Comparison of ENCODE assay signal across 1 cellular context in the genomic region with DNA sequence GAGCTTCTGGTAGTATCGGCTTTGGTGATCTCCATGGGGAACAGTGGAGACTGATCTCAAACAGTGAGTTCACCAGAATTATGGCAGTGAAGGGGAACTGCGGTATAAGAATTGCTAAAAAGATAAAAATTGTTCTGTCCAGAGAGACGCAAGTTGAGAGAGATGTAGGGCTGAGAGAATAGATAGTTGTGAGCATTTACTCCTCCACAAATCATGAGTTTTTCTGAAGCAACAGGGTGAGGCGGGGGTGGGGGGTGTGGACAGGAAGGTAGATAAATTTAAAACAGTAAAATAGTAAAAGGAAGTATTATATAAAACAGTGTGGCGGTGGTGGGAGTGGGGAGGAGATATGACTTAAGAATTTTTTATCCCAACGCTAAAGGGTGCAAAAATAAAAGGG.
TF ChIP-seq lines count a peak whose summit lies in the region.

No MANE protein-coding gene starts in this region.

TF ChIP-seq in GM23338, 12 proteins besides CTCF, POLR2A, EP300 and RAD21 (continued from another document):
- TF ChIP-seq, protein P1, sequence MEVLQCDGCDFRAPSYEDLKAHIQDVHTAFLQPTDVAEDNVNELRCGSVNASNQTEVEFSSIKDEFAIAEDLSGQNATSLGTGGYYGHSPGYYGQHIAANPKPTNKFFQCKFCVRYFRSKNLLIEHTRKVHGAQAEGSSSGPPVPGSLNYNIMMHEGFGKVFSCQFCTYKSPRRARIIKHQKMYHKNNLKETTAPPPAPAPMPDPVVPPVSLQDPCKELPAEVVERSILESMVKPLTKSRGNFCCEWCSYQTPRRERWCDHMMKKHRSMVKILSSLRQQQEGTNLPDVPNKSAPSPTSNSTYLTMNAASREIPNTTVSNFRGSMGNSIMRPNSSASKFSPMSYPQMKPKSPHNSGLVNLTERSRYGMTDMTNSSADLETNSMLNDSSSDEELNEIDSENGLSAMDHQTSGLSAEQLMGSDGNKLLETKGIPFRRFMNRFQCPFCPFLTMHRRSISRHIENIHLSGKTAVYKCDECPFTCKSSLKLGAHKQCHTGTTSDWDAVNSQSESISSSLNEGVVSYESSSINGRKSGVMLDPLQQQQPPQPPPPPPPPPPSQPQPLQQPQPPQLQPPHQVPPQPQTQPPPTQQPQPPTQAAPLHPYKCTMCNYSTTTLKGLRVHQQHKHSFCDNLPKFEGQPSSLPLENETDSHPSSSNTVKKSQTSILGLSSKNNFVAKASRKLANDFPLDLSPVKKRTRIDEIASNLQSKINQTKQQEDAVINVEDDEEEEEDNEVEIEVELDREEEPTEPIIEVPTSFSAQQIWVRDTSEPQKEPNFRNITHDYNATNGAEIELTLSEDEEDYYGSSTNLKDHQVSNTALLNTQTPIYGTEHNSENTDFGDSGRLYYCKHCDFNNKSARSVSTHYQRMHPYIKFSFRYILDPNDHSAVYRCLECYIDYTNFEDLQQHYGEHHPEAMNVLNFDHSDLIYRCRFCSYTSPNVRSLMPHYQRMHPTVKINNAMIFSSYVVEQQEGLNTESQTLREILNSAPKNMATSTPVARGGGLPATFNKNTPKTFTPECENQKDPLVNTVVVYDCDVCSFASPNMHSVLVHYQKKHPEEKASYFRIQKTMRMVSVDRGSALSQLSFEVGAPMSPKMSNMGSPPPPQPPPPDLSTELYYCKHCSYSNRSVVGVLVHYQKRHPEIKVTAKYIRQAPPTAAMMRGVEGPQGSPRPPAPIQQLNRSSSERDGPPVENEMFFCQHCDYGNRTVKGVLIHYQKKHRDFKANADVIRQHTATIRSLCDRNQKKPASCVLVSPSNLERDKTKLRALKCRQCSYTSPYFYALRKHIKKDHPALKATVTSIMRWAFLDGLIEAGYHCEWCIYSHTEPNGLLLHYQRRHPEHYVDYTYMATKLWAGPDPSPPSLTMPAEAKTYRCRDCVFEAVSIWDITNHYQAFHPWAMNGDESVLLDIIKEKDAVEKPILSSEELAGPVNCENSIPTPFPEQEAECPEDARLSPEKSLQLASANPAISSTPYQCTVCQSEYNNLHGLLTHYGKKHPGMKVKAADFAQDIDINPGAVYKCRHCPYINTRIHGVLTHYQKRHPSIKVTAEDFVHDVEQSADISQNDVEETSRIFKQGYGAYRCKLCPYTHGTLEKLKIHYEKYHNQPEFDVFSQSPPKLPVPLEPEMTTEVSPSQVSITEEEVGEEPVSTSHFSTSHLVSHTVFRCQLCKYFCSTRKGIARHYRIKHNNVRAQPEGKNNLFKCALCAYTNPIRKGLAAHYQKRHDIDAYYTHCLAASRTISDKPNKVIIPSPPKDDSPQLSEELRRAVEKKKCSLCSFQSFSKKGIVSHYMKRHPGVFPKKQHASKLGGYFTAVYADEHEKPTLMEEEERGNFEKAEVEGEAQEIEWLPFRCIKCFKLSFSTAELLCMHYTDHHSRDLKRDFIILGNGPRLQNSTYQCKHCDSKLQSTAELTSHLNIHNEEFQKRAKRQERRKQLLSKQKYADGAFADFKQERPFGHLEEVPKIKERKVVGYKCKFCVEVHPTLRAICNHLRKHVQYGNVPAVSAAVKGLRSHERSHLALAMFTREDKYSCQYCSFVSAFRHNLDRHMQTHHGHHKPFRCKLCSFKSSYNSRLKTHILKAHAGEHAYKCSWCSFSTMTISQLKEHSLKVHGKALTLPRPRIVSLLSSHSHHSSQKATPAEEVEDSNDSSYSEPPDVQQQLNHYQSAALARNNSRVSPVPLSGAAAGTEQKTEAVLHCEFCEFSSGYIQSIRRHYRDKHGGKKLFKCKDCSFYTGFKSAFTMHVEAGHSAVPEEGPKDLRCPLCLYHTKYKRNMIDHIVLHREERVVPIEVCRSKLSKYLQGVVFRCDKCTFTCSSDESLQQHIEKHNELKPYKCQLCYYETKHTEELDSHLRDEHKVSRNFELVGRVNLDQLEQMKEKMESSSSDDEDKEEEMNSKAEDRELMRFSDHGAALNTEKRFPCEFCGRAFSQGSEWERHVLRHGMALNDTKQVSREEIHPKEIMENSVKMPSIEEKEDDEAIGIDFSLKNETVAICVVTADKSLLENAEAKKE (CRISPR knock-in tag; IDR thresholded peaks at IDR 0.05): no peak
- TF ChIP-seq ZNF114 (CRISPR knock-in tag; IDR thresholded peaks at IDR 0.05): no peak
- no peak for TF ChIP-seq NANOG (IDR thresholded peaks at IDR 0.05; ENCODE audit: borderline replicate concordance)
- TF ChIP-seq ZNF331 (CRISPR knock-in tag; IDR thresholded peaks at IDR 0.05; ENCODE audit: low read depth): no peak
- TF ChIP-seq, protein P2, sequence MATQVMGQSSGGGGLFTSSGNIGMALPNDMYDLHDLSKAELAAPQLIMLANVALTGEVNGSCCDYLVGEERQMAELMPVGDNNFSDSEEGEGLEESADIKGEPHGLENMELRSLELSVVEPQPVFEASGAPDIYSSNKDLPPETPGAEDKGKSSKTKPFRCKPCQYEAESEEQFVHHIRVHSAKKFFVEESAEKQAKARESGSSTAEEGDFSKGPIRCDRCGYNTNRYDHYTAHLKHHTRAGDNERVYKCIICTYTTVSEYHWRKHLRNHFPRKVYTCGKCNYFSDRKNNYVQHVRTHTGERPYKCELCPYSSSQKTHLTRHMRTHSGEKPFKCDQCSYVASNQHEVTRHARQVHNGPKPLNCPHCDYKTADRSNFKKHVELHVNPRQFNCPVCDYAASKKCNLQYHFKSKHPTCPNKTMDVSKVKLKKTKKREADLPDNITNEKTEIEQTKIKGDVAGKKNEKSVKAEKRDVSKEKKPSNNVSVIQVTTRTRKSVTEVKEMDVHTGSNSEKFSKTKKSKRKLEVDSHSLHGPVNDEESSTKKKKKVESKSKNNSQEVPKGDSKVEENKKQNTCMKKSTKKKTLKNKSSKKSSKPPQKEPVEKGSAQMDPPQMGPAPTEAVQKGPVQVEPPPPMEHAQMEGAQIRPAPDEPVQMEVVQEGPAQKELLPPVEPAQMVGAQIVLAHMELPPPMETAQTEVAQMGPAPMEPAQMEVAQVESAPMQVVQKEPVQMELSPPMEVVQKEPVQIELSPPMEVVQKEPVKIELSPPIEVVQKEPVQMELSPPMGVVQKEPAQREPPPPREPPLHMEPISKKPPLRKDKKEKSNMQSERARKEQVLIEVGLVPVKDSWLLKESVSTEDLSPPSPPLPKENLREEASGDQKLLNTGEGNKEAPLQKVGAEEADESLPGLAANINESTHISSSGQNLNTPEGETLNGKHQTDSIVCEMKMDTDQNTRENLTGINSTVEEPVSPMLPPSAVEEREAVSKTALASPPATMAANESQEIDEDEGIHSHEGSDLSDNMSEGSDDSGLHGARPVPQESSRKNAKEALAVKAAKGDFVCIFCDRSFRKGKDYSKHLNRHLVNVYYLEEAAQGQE (IDR thresholded peaks at IDR 0.05; ENCODE audit: unreplicated experiment): no peak
- no peak for TF ChIP-seq JUNB (IDR thresholded peaks at IDR 0.05; ENCODE audit: unreplicated experiment)
- TF ChIP-seq STAT1 (IDR thresholded peaks at IDR 0.05; ENCODE audit: unreplicated experiment): no peak
- TF ChIP-seq POLR2AphosphoS5 (IDR thresholded peaks at IDR 0.05; ENCODE audit: low read depth): no peak
- TF ChIP-seq, protein P3, sequence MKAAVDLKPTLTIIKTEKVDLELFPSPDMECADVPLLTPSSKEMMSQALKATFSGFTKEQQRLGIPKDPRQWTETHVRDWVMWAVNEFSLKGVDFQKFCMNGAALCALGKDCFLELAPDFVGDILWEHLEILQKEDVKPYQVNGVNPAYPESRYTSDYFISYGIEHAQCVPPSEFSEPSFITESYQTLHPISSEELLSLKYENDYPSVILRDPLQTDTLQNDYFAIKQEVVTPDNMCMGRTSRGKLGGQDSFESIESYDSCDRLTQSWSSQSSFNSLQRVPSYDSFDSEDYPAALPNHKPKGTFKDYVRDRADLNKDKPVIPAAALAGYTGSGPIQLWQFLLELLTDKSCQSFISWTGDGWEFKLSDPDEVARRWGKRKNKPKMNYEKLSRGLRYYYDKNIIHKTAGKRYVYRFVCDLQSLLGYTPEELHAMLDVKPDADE (IDR thresholded peaks at IDR 0.05): no peak
- TF ChIP-seq EZH2 (IDR thresholded peaks at IDR 0.05; ENCODE audit: low read depth, unreplicated experiment): no peak
- TF ChIP-seq EZH2phosphoT487 (IDR thresholded peaks at IDR 0.05; ENCODE audit: unreplicated experiment): no peak
